ENCODE assay signal across 8 cellular contexts in genomic region chr11:120235024-120235628, GRCh38. TPM values are rescaled to one million over a fixed set of nuclear protein-coding genes. Genes with fewer than 3 reads are reported as not detected.
DNase-seq lines count a peak whose midpoint lies in the region; ATAC-seq and TF ChIP-seq lines count a peak whose summit lies in the region.
"Had no signal": no experiment of that assay in that cellular context is flagged by ENCODE, and none has a peak within 500 bp of the region (broad histone marks: within the 10 kb centered on the region; RNA-seq: fewer than 3 reads in every experiment).

No MANE protein-coding gene starts in this region.

- 9 to 10% methylated on average over 8 of the region's 8 CpGs for WGBS in body of pancreas, 2 donors

- intact Hi-C loops in body of pancreas (cut with DNase I): loop anchor here (5.0 kb wide), 1 partner anchor 62 kb away; no protein-coding TSS in a partner anchor
- intact Hi-C loops in left colon (cut with DNase I, micrococcal nuclease): loop anchor here in 1 of 2 donors (5.0 kb wide), 1 partner anchor 67 kb away; no protein-coding TSS in a partner anchor

- peaks cover 12% of the 10 kb centered on the region for H3K4me1 ChIP-seq in body of pancreas

- peaks cover 12% of the 10 kb centered on the region for H3K36me3 Mint-ChIP-seq in T-helper 17 cell (ENCODE audit: low read depth)
- H3K36me3 Mint-ChIP-seq: activated naive CD8-positive, alpha-beta T cell had no signal

- peak; percentile 84 for DNase-seq in GM12865 (ENCODE audit: low read depth)
- DNase-seq in M059J (ENCODE audit: low read depth): peak; percentile 62
- peak in 1 of 3 donors; percentile 39 for DNase-seq in T-helper 17 cell
- DNase-seq in body of pancreas: peak; percentile 81 to 86 (median 82)
- peak; percentile 49 to 76 for DNase-seq in left colon
- peak; percentile 25 for DNase-seq in stimulated activated CD8-positive, alpha-beta memory T cell treated with anti-CD3 and anti-CD28 coated beads, Interleukin-15, amount 100 ng/mL, for 1 hour (ENCODE audit: low read depth)

- no peaks in the 10 kb centered on the region for H3K4me1 Mint-ChIP-seq in T-helper 17 cell

- no peak overlapping the region for H3K27ac ChIP-seq in body of pancreas

- ATAC-seq in T-helper 17 cell (peak; percentile 69), body of pancreas (peak; percentile 80), left colon (peak; percentile 59), GM21737 (IDR thresholded peaks at IDR 0.05; ENCODE audit: unreplicated experiment) (no peak)

- TF ChIP-seq CTCF in GM12865 (IDR thresholded peaks at IDR 0.05; ENCODE audit: insufficient read depth, low read depth, low read length, missing control alignments): peak; percentile 91
- TF ChIP-seq CTCF in body of pancreas (IDR thresholded peaks at IDR 0.05): peak; percentile 69 to 89 (median 87)

- H3K27me3 ChIP-seq in body of pancreas: no peaks in the 10 kb centered on the region

- peak overlapping the region; percentile 54 for H3K27ac Mint-ChIP-seq in T-helper 17 cell
- H3K27ac Mint-ChIP-seq: activated naive CD8-positive, alpha-beta T cell had no signal

- no peak for TF ChIP-seq POLR2A in body of pancreas (IDR thresholded peaks at IDR 0.05)

- H3K4me3 ChIP-seq in GM12865 (ENCODE audit: low read depth, low read length): no peak overlapping the region
- H3K4me3 ChIP-seq in body of pancreas: no peak overlapping the region

- peaks cover 64% of the 10 kb centered on the region for H3K27me3 Mint-ChIP-seq in T-helper 17 cell

- no peaks in the 10 kb centered on the region for H3K36me3 ChIP-seq in body of pancreas (replicated peaks in 1 of 2; ENCODE audit: insufficient read depth in 1 of 2, low read depth in 2 of 2)

- no peak overlapping the region for H3K4me3 Mint-ChIP-seq in T-helper 17 cell
- H3K4me3 Mint-ChIP-seq: activated naive CD8-positive, alpha-beta T cell had no signal

- no peaks in the 10 kb centered on the region for H3K9me3 ChIP-seq in T-helper 17 cell (ENCODE audit: control insufficient read depth, low read length, poor library complexity, severe bottlenecking)
- H3K9me3 ChIP-seq in body of pancreas: no peaks in the 10 kb centered on the region

RNA-seq across cellular contexts. Expression of gene POU2F3, which starts 4.8 kb away (rescaled TPM):
- 0.02 TPM in 1 of 2 replicates, not detected in the other for total RNA-seq in M059J (2014; rRNA removed; shearing (Covaris generic))
- total RNA-seq in T-helper 17 cell: not detected
- under 1 TPM in 1 of 2 donors, not detected in 1; 0.26 TPM for total RNA-seq in body of pancreas
- 1 to 10 TPM; 1.9 to 2.0 TPM for total RNA-seq in left colon

RNA-seq across cellular contexts. Expression of gene OAF, which starts 24.3 kb away (rescaled TPM):
- total RNA-seq in M059J (2014; rRNA removed; shearing (Covaris generic)): 65.0 and 105 TPM in 2 replicates
- total RNA-seq in T-helper 17 cell: 1 to 10 TPM; 1.3 to 3.8 TPM
- 10 to 100 TPM; 53.7 to 67.7 TPM for total RNA-seq in body of pancreas
- 100 to 1,000 TPM; 180 to 189 TPM for total RNA-seq in left colon

Comparison
In these comparisons a context has a peak if more than half of its experiments do, and no peak if none do; other contexts are left out.
1. RNA of gene OAF, which starts 24.3 kb away (total RNA-seq): 180 to 189 TPM in left colon, 65.0 to 105 TPM in M059J and 53.7 to 67.7 TPM in body of pancreas; 1.3 to 3.8 TPM in T-helper 17 cell; every median in the first group is over 10 times any median in the second.